ENCODE assay signal across 8 cellular contexts in genomic region chr7:2631924-2632716, GRCh38. TPM values are rescaled to one million over a fixed set of nuclear protein-coding genes. Genes with fewer than 3 reads are reported as not detected.
DNase-seq lines count a peak whose midpoint lies in the region; ATAC-seq, FAIRE-seq and TF ChIP-seq lines count a peak whose summit lies in the region.

Gene TTYH3, plus strand, starts transcription at chr7:2631986. Its CDS starts 170 bp downstream, at chr7:2632156.

- ATAC-seq in A549 (peak; percentile 22 to 35), GM19035 (IDR thresholded peaks at IDR 0.05; ENCODE audit: unreplicated experiment) (peak; percentile 51), HG03196 (IDR thresholded peaks at IDR 0.05; ENCODE audit: unreplicated experiment) (peak; percentile 24)
- ATAC-seq in activated CD8-positive, alpha-beta T cell treated with anti-CD3 and anti-CD28 coated beads for 36 hours, result peak; percentile 26

- TF ChIP-seq CTCF in A549 (IDR thresholded peaks at IDR 0.05) (no peak), cardiac muscle cell (IDR thresholded peaks at IDR 0.05; ENCODE audit: low read depth, low read length) (no peak)
- no peak for TF ChIP-seq CTCF in activated CD8-positive, alpha-beta T cell treated with anti-CD3 and anti-CD28 coated beads for 36 hours (IDR thresholded peaks at IDR 0.05)

- H3K4me1 ChIP-seq in A549 (peaks cover 30% of the 10 kb centered on the region), cardiac muscle cell (ENCODE audit: low read depth) (peaks cover 21% of the 10 kb centered on the region), rectal smooth muscle tissue (ENCODE audit: control insufficient read depth, insufficient read depth, low read length) (peaks cover 25% of the 10 kb centered on the region)

- H3K36me3 Mint-ChIP-seq in activated CD8-positive, alpha-beta T cell treated with anti-CD3 and anti-CD28 coated beads for 36 hours (ENCODE audit: low read depth), result no peaks in the 10 kb centered on the region

- H3K27me3 ChIP-seq in cardiac muscle cell (no peaks in the 10 kb centered on the region), rectal smooth muscle tissue (ENCODE audit: control insufficient read depth, insufficient read depth, low read length) (no peaks in the 10 kb centered on the region)

- H3K36me3 ChIP-seq in cardiac muscle cell, result no peaks in the 10 kb centered on the region
- no peaks in the 10 kb centered on the region for H3K36me3 ChIP-seq in rectal smooth muscle tissue (ENCODE audit: control insufficient read depth, insufficient read depth, low read length)

- H3K4me1 Mint-ChIP-seq in activated CD8-positive, alpha-beta T cell treated with anti-CD3 and anti-CD28 coated beads for 36 hours (ENCODE audit: low read depth), result peaks cover 16% of the 10 kb centered on the region

- TF ChIP-seq EP300 in A549 (IDR thresholded peaks at IDR 0.05), result no peak

- H3K27me3 Mint-ChIP-seq in activated CD8-positive, alpha-beta T cell treated with anti-CD3 and anti-CD28 coated beads for 36 hours, result no peaks in the 10 kb centered on the region

- intact Hi-C loops in activated CD8-positive, alpha-beta T cell treated with anti-CD3 and anti-CD28 coated beads for 36 hours (cut with micrococcal nuclease), result loop anchor here (10.0 kb wide), 1 partner anchor 77 kb away; the partner anchor contains the start of genes BRAT1 and IQCE

- peak in 1 of 2 experiments; percentile 56 for DNase-seq in A549 (ENCODE audit: low read depth in 1 of 2, low spot score in 1 of 2)
- no peak for DNase-seq in activated CD8-positive, alpha-beta T cell treated with anti-CD3 and anti-CD28 coated beads for 36 hours
- no peak for DNase-seq in cardiac muscle cell (ENCODE audit: low read depth in 1 of 2, low spot score in 1 of 2)
- no peak for DNase-seq in SKM-1 treated with dmso at 0.1 percent for 144 hours (lab: John Stamatoyannopoulos, UW; ENCODE audit: unreplicated experiment)
- no peak for DNase-seq in RPMI8226

- FAIRE-seq in A549 (lab: Jason Lieb, UNC), result no peak

- H3K4me3 ChIP-seq in A549 (peak within 1 kb of the TSS; percentile 89), cardiac muscle cell (peak within 1 kb of the TSS; percentile 96), rectal smooth muscle tissue (ENCODE audit: low read length) (peak within 1 kb of the TSS; percentile 87)

- no peaks in the 10 kb centered on the region for H3K9me3 Mint-ChIP-seq in activated CD8-positive, alpha-beta T cell treated with anti-CD3 and anti-CD28 coated beads for 36 hours

- peak within 1 kb of the TSS; percentile 77 for H3K9ac ChIP-seq in rectal smooth muscle tissue (ENCODE audit: low read length)

- peak within 1 kb of the TSS; percentile 98 for H3K4me2 ChIP-seq in A549

- 0% methylated on average over 1 of the region's 65 CpGs for WGBS in A549 (ENCODE audit: missing lambda C conversion rate)

- peak within 1 kb of the TSS; percentile 96 for H3K4me3 Mint-ChIP-seq in activated CD8-positive, alpha-beta T cell treated with anti-CD3 and anti-CD28 coated beads for 36 hours

- H3K27ac ChIP-seq in A549, result peak within 1 kb of the TSS; percentile 84 to 95
- peak within 1 kb of the TSS; percentile 80 for H3K27ac ChIP-seq in cardiac muscle cell
- H3K27ac ChIP-seq in rectal smooth muscle tissue (ENCODE audit: low read depth, low read length), result peak within 1 kb of the TSS; percentile 59

- POLR2A ChIA-PET in A549 (lab: Yijun Ruan, JAX), result interaction anchor here (1.2 kb wide), 1 partner anchor 229 kb away, joined by 5 read pairs; the partner anchor contains the start of gene CHST12
- POLR2A ChIA-PET in activated CD8-positive, alpha-beta T cell treated with anti-CD3 and anti-CD28 coated beads for 36 hours (lab: Charles Lee), result interaction anchor here (0.6 to 1.4 kb wide), 4 partner anchors 9 to 83 kb away, joined by 3 to 5 read pairs (median 4); no protein-coding TSS in a partner anchor

- TF ChIP-seq POLR2A in A549 (IDR thresholded peaks at IDR 0.05; ENCODE audit: low read length), result peak; percentile 19; the same call in 1 of the 2 replicates

- H3K27ac Mint-ChIP-seq in activated CD8-positive, alpha-beta T cell treated with anti-CD3 and anti-CD28 coated beads for 36 hours, result peak within 1 kb of the TSS; percentile 91

- CTCF ChIA-PET in A549 (lab: Yijun Ruan, JAX), result interaction anchor here (0.6 to 0.7 kb wide), 2 partner anchors 11 to 48 kb away, joined by 3 read pairs; no protein-coding TSS in a partner anchor
- CTCF ChIA-PET in activated CD8-positive, alpha-beta T cell treated with anti-CD3 and anti-CD28 coated beads for 36 hours (lab: Charles Lee), result interaction anchor here (1.8 kb wide), 1 partner anchor 23 kb away, joined by 5 read pairs; no protein-coding TSS in a partner anchor

- H3K9me3 ChIP-seq in A549, result no peaks in the 10 kb centered on the region
- no peaks in the 10 kb centered on the region for H3K9me3 ChIP-seq in cardiac muscle cell (ENCODE audit: low read depth)

- no peak for TF ChIP-seq RAD21 in A549 (conservative IDR thresholded peaks at IDR 0.05 in 1 of 2, IDR thresholded peaks at IDR 0.05 in 1 of 2)

TF ChIP-seq in A549, 52 proteins besides CTCF, POLR2A, EP300 and RAD21:
- TF ChIP-seq GATA3 (IDR thresholded peaks at IDR 0.05; ENCODE audit: borderline replicate concordance), result no peak
- TF ChIP-seq ZFP36 (IDR thresholded peaks at IDR 0.05; ENCODE audit: borderline replicate concordance, partially characterized antibody), result no peak
- TF ChIP-seq KDM5A (IDR thresholded peaks at IDR 0.05), result no peak
- peak; percentile 25; the same call in 1 of the 2 replicates for TF ChIP-seq PHF8 (IDR thresholded peaks at IDR 0.05; ENCODE audit: borderline replicate concordance, low read depth)
- TF ChIP-seq BCL3 (IDR thresholded peaks at IDR 0.05), result peak; percentile 37; the same call in 1 of the 3 replicates

RNA-seq across cellular contexts. Expression of gene TTYH3, which starts in this region (rescaled TPM):
- 11.1 and 11.3 TPM in 2 replicates for polyA plus RNA-seq in A549 (2011; rRNA removed)
- polyA plus RNA-seq in A549 (2012; cell fraction: cytosol; rRNA removed), result 19.8 and 35.4 TPM in 2 replicates
- 48.5 and 73.3 TPM in 2 replicates for polyA plus RNA-seq in A549 (2012; cell fraction: nucleus; rRNA removed)
- 35.9 to 45.2 TPM (median 43.6 TPM) in 3 replicates for polyA plus RNA-seq in A549 (2017; fragmentation: RNase III; extraction: RNeasy Plus Mini Kit Qiagen cat#74134 plus additional on column Dnase treatment)
- 7.9 and 11.2 TPM in 2 replicates for polyA minus RNA-seq in A549 (2011; rRNA and poly(A)+ RNA removed)
- 10 to 100 TPM; 30.3 to 32.3 TPM for total RNA-seq in activated CD8-positive, alpha-beta T cell treated with anti-CD3 and anti-CD28 coated beads for 36 hours
- total RNA-seq in cardiac muscle cell, result 61.0 and 64.6 TPM in 2 replicates
- 71.4 and 86.6 TPM in 2 replicates for polyA plus RNA-seq in cardiac muscle cell
